Comparison of ENCODE assay signal across 1 cellular context in genomic region chr5:81646469-81646868, GRCh38.
TF ChIP-seq lines count a peak whose summit lies in the region.

No MANE protein-coding gene starts in this region.

TF ChIP-seq in HEK293, 187 proteins besides CTCF, POLR2A, EP300 and RAD21 (continued from another document):
- TF ChIP-seq, protein P1, sequence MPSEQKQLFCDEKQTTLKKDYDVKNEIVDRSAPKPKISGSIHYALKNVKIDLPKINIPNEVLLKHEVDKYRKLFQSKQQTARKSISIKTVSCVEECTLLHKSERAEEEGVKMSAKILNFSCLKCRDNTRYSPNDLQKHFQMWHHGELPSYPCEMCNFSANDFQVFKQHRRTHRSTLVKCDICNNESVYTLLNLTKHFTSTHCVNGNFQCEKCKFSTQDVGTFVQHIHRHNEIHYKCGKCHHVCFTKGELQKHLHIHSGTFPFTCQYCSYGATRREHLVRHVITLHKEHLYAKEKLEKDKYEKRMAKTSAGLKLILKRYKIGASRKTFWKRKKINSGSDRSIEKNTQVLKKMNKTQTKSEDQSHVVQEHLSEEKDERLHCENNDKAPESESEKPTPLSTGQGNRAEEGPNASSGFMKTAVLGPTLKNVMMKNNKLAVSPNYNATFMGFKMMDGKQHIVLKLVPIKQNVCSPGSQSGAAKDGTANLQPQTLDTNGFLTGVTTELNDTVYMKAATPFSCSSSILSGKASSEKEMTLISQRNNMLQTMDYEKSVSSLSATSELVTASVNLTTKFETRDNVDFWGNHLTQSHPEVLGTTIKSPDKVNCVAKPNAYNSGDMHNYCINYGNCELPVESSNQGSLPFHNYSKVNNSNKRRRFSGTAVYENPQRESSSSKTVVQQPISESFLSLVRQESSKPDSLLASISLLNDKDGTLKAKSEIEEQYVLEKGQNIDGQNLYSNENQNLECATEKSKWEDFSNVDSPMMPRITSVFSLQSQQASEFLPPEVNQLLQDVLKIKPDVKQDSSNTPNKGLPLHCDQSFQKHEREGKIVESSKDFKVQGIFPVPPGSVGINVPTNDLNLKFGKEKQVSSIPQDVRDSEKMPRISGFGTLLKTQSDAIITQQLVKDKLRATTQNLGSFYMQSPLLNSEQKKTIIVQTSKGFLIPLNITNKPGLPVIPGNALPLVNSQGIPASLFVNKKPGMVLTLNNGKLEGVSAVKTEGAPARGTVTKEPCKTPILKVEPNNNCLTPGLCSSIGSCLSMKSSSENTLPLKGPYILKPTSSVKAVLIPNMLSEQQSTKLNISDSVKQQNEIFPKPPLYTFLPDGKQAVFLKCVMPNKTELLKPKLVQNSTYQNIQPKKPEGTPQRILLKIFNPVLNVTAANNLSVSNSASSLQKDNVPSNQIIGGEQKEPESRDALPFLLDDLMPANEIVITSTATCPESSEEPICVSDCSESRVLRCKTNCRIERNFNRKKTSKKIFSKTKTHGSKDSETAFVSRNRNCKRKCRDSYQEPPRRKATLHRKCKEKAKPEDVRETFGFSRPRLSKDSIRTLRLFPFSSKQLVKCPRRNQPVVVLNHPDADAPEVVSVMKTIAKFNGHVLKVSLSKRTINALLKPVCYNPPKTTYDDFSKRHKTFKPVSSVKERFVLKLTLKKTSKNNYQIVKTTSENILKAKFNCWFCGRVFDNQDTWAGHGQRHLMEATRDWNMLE (tag by site-specific recombination; conservative IDR thresholded peaks at IDR 0.05; ENCODE audit: low read depth) = no peak
- TF ChIP-seq ZFP3 (tag by site-specific recombination; IDR thresholded peaks at IDR 0.05; ENCODE audit: low read depth) (no peak), ZNF174 (tag by site-specific recombination; IDR thresholded peaks at IDR 0.05) (no peak), ATF2 (tag by site-specific recombination; IDR thresholded peaks at IDR 0.05; ENCODE audit: low read depth) (peak; percentile 53; the same call in 1 of the 2 replicates), KLF9 (tag by site-specific recombination; IDR thresholded peaks at IDR 0.05; ENCODE audit: low read depth) (no peak), OVOL3 (tag by site-specific recombination; IDR thresholded peaks at IDR 0.05) (no peak), HOXC10 (CRISPR knock-in tag; IDR thresholded peaks at IDR 0.05) (no peak), ZNF416 (tag by site-specific recombination; IDR thresholded peaks at IDR 0.05) (no peak), SETDB1 (IDR thresholded peaks at IDR 0.05; ENCODE audit: insufficient read length, low read length) (no peak), ZBTB1 (tag by site-specific recombination; IDR thresholded peaks at IDR 0.05) (no peak), ZSCAN30 (tag by site-specific recombination; IDR thresholded peaks at IDR 0.05) (no peak), ZNF114 (tag by site-specific recombination; IDR thresholded peaks at IDR 0.05) (no peak), ZNF341 (tag by site-specific recombination; IDR thresholded peaks at IDR 0.05; ENCODE audit: low read depth) (no peak)
- TF ChIP-seq, protein P2, sequence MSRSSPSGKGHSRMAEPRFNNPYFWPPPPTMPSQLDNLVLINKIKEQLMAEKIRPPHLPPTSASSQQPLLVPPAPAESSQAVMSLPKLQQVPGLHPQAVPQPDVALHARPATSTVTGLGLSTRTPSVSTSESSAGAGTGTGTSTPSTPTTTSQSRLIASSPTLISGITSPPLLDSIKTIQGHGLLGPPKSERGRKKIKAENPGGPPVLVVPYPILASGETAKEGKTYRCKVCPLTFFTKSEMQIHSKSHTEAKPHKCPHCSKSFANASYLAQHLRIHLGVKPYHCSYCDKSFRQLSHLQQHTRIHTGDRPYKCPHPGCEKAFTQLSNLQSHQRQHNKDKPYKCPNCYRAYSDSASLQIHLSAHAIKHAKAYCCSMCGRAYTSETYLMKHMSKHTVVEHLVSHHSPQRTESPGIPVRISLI (tag by site-specific recombination; IDR thresholded peaks at IDR 0.05) = peak; percentile 58; the same call in 1 of the 2 replicates
